In the genomic region with DNA sequence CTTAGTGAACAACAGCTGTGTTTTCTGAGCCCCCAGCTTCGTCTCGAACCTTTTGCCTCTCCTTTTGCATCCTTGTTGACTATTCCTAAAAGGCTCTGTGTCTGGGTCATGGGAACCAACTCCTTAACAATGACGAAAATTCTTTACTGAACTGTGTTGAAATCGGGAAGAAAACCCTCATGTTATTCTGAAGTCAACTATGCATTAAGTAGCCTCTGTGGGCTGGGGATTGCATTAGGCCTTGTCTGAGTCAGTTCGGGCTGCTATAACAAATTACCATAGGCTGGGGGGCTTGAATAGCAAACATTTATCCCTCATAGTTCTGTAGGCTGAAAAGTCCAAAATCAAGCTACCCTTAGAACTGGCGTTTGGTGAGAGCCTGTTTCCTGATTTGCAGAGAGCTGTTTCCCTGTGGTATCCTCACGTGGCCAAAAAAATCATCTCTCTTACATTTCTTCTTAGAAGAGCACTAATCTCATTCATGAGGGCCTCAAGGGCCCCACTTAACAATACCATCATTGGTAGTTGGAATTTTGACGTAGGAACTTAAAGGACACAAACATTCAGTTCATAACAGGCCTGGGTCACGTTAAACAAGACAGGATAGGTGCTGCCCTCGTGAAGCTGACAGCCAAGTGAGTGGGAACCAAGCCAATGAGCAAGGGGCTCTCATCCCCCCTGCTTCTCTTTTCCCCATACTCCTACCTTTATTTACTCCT, we compare ENCODE assay signal across 25 cellular contexts.
DNase-seq lines count a peak whose midpoint lies in the region; ATAC-seq, FAIRE-seq and TF ChIP-seq lines count a peak whose summit lies in the region.
"Had no signal": no experiment of that assay in that cellular context is flagged by ENCODE, and none has a peak within 500 bp of the region (broad histone marks: within the 10 kb centered on the region; RNA-seq: fewer than 3 reads in every experiment).

No MANE protein-coding gene starts in this region.

- WGBS in aorta, 2 donors = 89 to 93% methylated on average over 10 of the region's 10 CpGs

- H3K9me3 ChIP-seq in astrocyte (ENCODE audit: insufficient read depth, low read depth, low read length) (no peaks in the 10 kb centered on the region), aorta (ENCODE audit: control insufficient read depth, low read length) (no peaks in the 10 kb centered on the region)
- H3K9me3 ChIP-seq: A549 had no signal

- H3K4me1 ChIP-seq in astrocyte (ENCODE audit: insufficient read depth, low read length) (peaks cover 23% of the 10 kb centered on the region), aorta (ENCODE audit: control insufficient read depth in 1 of 2, insufficient read depth in 2 of 2, low read length in 2 of 2) (no peaks in the 10 kb centered on the region)
- H3K4me1 ChIP-seq: A549 had no signal

- H3K27ac Mint-ChIP-seq in astrocyte (ENCODE audit: unreplicated experiment) = no peak overlapping the region
- H3K27ac Mint-ChIP-seq: CD4-positive, alpha-beta memory T cell had no signal

- H3K9ac ChIP-seq in astrocyte (ENCODE audit: low read length) = no peak overlapping the region

- no peak for FAIRE-seq in astrocyte (lab: Jason Lieb, UNC)
- FAIRE-seq: A549, G401.6, HTR-8/SVneo had no signal

- H3K27ac ChIP-seq in astrocyte (ENCODE audit: low read depth, low read length) = no peak overlapping the region
- no peak overlapping the region for H3K27ac ChIP-seq in aorta (ENCODE audit: low read depth in 1 of 2, low read length in 2 of 2)
- H3K27ac ChIP-seq: A549, RWPE1 had no signal

- H4K20me1 ChIP-seq in astrocyte (ENCODE audit: insufficient read depth, low read length) = no peaks in the 10 kb centered on the region

- no peak overlapping the region for H3K4me3 Mint-ChIP-seq in astrocyte (ENCODE audit: unreplicated experiment)
- H3K4me3 Mint-ChIP-seq: CD4-positive, alpha-beta memory T cell had no signal

- DNase-seq in NCI-H2029 treated with DMSO at 0.1 percent for 48 hours (lab: John Stamatoyannopoulos, UW) = peak; percentile 46
- DNase-seq in astrocyte (ENCODE audit: low read depth) = peak; percentile 41
- DNase-seq in fibroblast of villous mesenchyme (ENCODE audit: low read depth) = peak; percentile 10
- DNase-seq in aorta = no peak
- DNase-seq in NCI-H226 = no peak
- no peak for DNase-seq in activated naive CD4-positive, alpha-beta T cell treated with Interleukin-2 at 50 U/mL for 16 hours
- DNase-seq: AML-193; C1 segment of cervical spinal cord; CD4-positive, alpha-beta memory T cell; COR-L47; DMS53; H7; KBM-7; MV-4-11; NCI-H1105; NCI-H1436 treated with DMSO at 0.1 percent for 48 hours; NCI-H1930; NCI-H69; SHP77 had no signal

- H3K27me3 ChIP-seq in astrocyte (ENCODE audit: insufficient read depth, low read length) (no peaks in the 10 kb centered on the region), aorta (ENCODE audit: control insufficient read depth in 1 of 2, insufficient read depth in 2 of 2, low read length in 1 of 2) (no peaks in the 10 kb centered on the region)

- intact Hi-C loops in aorta (cut with DNase I) = no loop called here

- H3K36me3 ChIP-seq in astrocyte (ENCODE audit: insufficient read depth, low read length) = no peaks in the 10 kb centered on the region
- H3K36me3 ChIP-seq in aorta (ENCODE audit: control insufficient read depth in 1 of 2, insufficient read depth in 2 of 2, low read length in 1 of 2) = no peaks in the 10 kb centered on the region

- H3K4me3 ChIP-seq in astrocyte (ENCODE audit: insufficient read depth, low read depth, low read length) = no peak overlapping the region
- no peak overlapping the region for H3K4me3 ChIP-seq in fibroblast of villous mesenchyme (ENCODE audit: low read depth, low read length)
- H3K4me3 ChIP-seq in aorta (ENCODE audit: low read length in 2 of 2) = no peak overlapping the region
- H3K4me3 ChIP-seq: A549 had no signal

- H3K9me3 Mint-ChIP-seq in astrocyte (ENCODE audit: unreplicated experiment) = no peaks in the 10 kb centered on the region
- H3K9me3 Mint-ChIP-seq: CD4-positive, alpha-beta memory T cell had no signal

- H2AFZ ChIP-seq in astrocyte (ENCODE audit: low read depth, low read length) = no peak overlapping the region

- no peaks in the 10 kb centered on the region for H3K79me2 ChIP-seq in astrocyte (ENCODE audit: insufficient read depth, low read length)

- H3K4me1 Mint-ChIP-seq in astrocyte (ENCODE audit: low read depth, unreplicated experiment) = peaks cover 20% of the 10 kb centered on the region
- H3K4me1 Mint-ChIP-seq: CD4-positive, alpha-beta memory T cell had no signal

- no peak for ATAC-seq in HG03039 (IDR thresholded peaks at IDR 0.05; ENCODE audit: unreplicated experiment)
- ATAC-seq in aorta (ENCODE audit: low FRiP score) = no peak
- ATAC-seq: A549, Panc1 had no signal

- TF ChIP-seq CTCF in astrocyte (IDR thresholded peaks at IDR 0.05; ENCODE audit: insufficient read depth, low read depth, low read length) (no peak), fibroblast of villous mesenchyme (IDR thresholded peaks at IDR 0.05; ENCODE audit: insufficient read depth, low read depth, low read length) (no peak)

- no peak overlapping the region for H3K4me2 ChIP-seq in astrocyte (ENCODE audit: low read length)
- H3K4me2 ChIP-seq: A549 had no signal

- H3K36me3 Mint-ChIP-seq in astrocyte (ENCODE audit: low read depth, unreplicated experiment) = no peaks in the 10 kb centered on the region
- H3K36me3 Mint-ChIP-seq: CD4-positive, alpha-beta memory T cell had no signal

- no peaks in the 10 kb centered on the region for H3K27me3 Mint-ChIP-seq in astrocyte (ENCODE audit: low read depth, unreplicated experiment)

Comparison
In these comparisons a context has a peak if more than half of its experiments do, and no peak if none do; other contexts are left out.
1. DNase-seq: peak in NCI-H2029 treated with DMSO at 0.1 percent for 48 hours (single experiment), astrocyte (single experiment) and fibroblast of villous mesenchyme (single experiment); none in aorta (0 of 2), NCI-H226 (single experiment) and activated naive CD4-positive, alpha-beta T cell treated with Interleukin-2 at 50 U/mL for 16 hours (single experiment).